Comparison of ENCODE assay signal across 23 cellular contexts in genomic region chr3:74445541-74445940, GRCh38.
"Had no signal": no experiment of that assay in that cellular context is flagged by ENCODE, and none has a peak within 500 bp of the region (broad histone marks: within the 10 kb centered on the region; RNA-seq: fewer than 3 reads in every experiment).

No MANE protein-coding gene starts in this region.

- H3K4me1 Mint-ChIP-seq: endodermal cell; stimulated activated effector memory CD8-positive, alpha-beta T cell treated with anti-CD3 and anti-CD28 coated beads, Interleukin-12 subunit alpha, Interleukin-12 subunit beta, amount 100 ng/mL, for 72 hours had no signal

- H3K9me3 ChIP-seq: colonic mucosa, lower lobe of right lung, ovary, psoas muscle, sigmoid colon, testis, tibial artery, upper lobe of left lung had no signal

- H3K4me3 Mint-ChIP-seq: dendritic cell treated with granulocyte-macrophage colony-stimulating factor and Interleukin-4, amounts not matched to agents 40 ng/mL and 50 ng/mL, for 4 days; endodermal cell; naive thymus-derived CD8-positive, alpha-beta T cell; stimulated activated effector memory CD8-positive, alpha-beta T cell treated with anti-CD3 and anti-CD28 coated beads, Interleukin-12 subunit alpha, Interleukin-12 subunit beta, amount 100 ng/mL, for 72 hours had no signal

- DNase-seq: colonic mucosa; effector CD8-positive, alpha-beta T cell; endodermal cell; hypothalamus; left ventricle myocardium superior; lower lobe of right lung; naive thymus-derived CD8-positive, alpha-beta T cell; occipital lobe; ovary; posterior cingulate gyrus; psoas muscle; right cardiac atrium; sigmoid colon; stimulated activated CD4-positive, alpha-beta T cell treated with anti-CD3 and anti-CD28 coated beads, Interleukin-2, amount 100 ng/mL, for 24 hours; stimulated activated CD4-positive, alpha-beta T cell treated with anti-CD3 and anti-CD28 coated beads, Interleukin-4, amount 100 ng/mL, for 24 hours; stimulated activated naive CD8-positive, alpha-beta T cell treated with anti-CD3 and anti-CD28 coated beads, Interleukin-15, Interleukin-2, amounts not matched to agents 100 U/mL and 50 U/mL, for 24 hours; substantia nigra; testis; tibial artery; upper lobe of left lung had no signal

- H3K27me3 ChIP-seq: colonic mucosa, ovary, sigmoid colon, testis, tibial artery, upper lobe of left lung had no signal

- H3K27ac Mint-ChIP-seq: dendritic cell treated with granulocyte-macrophage colony-stimulating factor and Interleukin-4, amounts not matched to agents 40 ng/mL and 50 ng/mL, for 4 days; endodermal cell; naive thymus-derived CD8-positive, alpha-beta T cell; stimulated activated effector memory CD8-positive, alpha-beta T cell treated with anti-CD3 and anti-CD28 coated beads, Interleukin-12 subunit alpha, Interleukin-12 subunit beta, amount 100 ng/mL, for 72 hours had no signal

- H3K36me3 ChIP-seq: colonic mucosa, lower lobe of right lung, ovary, sigmoid colon, tibial artery, upper lobe of left lung had no signal

- H3K36me3 Mint-ChIP-seq: naive thymus-derived CD8-positive, alpha-beta T cell; stimulated activated effector memory CD8-positive, alpha-beta T cell treated with anti-CD3 and anti-CD28 coated beads, Interleukin-12 subunit alpha, Interleukin-12 subunit beta, amount 100 ng/mL, for 72 hours had no signal

- H3K9me3 Mint-ChIP-seq: dendritic cell treated with granulocyte-macrophage colony-stimulating factor and Interleukin-4, amounts not matched to agents 40 ng/mL and 50 ng/mL, for 4 days; endodermal cell had no signal

- H3K27me3 Mint-ChIP-seq: dendritic cell treated with granulocyte-macrophage colony-stimulating factor and Interleukin-4, amounts not matched to agents 40 ng/mL and 50 ng/mL, for 4 days; naive thymus-derived CD8-positive, alpha-beta T cell had no signal

- H3K27ac ChIP-seq: colonic mucosa, epithelial cell of prostate, lower lobe of right lung, ovary, psoas muscle, sigmoid colon, testis, tibial artery, upper lobe of left lung had no signal

- H3K4me1 ChIP-seq: colonic mucosa, lower lobe of right lung, psoas muscle, sigmoid colon, testis, tibial artery, upper lobe of left lung had no signal

- H3K4me3 ChIP-seq: colonic mucosa, lower lobe of right lung, ovary, psoas muscle, sigmoid colon, testis, tibial artery, upper lobe of left lung had no signal
